23 cellular contexts compared by ENCODE assay signal in the genomic region with DNA sequence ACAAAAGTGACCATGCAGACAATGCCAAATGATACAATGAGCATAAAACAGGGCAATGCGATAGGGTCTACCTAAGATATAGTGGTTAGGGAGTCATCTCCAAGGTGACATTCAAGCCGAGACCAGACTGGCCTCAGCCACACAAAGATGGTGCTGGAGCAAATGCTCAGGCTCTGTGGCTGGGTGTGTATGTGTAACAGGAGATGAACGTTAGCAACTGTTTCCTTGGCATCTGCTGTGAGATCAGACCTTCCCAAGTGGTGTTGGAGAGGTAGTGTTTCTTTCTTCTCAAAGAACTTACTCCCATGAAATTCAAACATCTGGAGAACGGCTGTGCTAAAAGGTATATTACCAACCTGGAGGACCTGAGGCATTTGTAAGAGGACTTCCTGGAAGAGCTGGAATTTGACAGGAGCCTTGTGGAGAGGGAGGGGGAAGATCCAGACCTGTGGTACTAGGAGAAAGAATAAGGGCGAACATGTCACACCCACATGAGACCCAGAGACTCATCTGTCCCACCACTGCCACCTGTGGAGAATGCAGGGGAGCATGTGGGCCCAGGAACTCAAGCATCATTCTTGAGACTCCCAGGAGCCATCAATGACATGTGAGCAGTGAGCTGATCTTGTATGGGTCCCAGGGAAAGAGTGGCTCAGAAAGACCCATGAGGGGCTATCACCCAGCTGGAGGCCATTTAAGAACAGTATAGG. TPM values are rescaled to one million over a fixed set of nuclear protein-coding genes. Genes with fewer than 3 reads are reported as not detected.
A peak's percentile ranks its signal among the peaks of the same experiment; 100 is the strongest.
DNase-seq lines count a peak whose midpoint lies in the region; ATAC-seq lines count a peak whose summit lies in the region.
"Had no signal": no experiment of that assay in that cellular context is flagged by ENCODE, and none has a peak within 500 bp of the region (broad histone marks: within the 10 kb centered on the region; RNA-seq: fewer than 3 reads in every experiment).

No MANE protein-coding gene starts in this region.

- peaks cover 59% of the 10 kb centered on the region for H3K36me3 Mint-ChIP-seq in stimulated activated memory B cell treated with anti-CD40 and anti-IgM and Interleukin-4, amounts not matched to agents 10 μg/mL and 1 μg/mL and 100 μg/mL, for 72 hours

- peaks cover 46% of the 10 kb centered on the region for H3K4me1 Mint-ChIP-seq in stimulated activated memory B cell treated with anti-CD40 and anti-IgM and Interleukin-4, amounts not matched to agents 10 μg/mL and 1 μg/mL and 100 μg/mL, for 72 hours

- ATAC-seq in stimulated activated memory B cell treated with anti-CD40 and anti-IgM and Interleukin-4, amounts not matched to agents 10 μg/mL and 1 μg/mL and 100 μg/mL, for 72 hours, result no peak
- no peak for ATAC-seq in GM21515 (IDR thresholded peaks at IDR 0.05; ENCODE audit: unreplicated experiment)
- ATAC-seq: A549, left colon, upper lobe of right lung had no signal

- H3K27ac Mint-ChIP-seq in stimulated activated memory B cell treated with anti-CD40 and anti-IgM and Interleukin-4, amounts not matched to agents 10 μg/mL and 1 μg/mL and 100 μg/mL, for 72 hours, result peak overlapping the region; percentile 23

- DNase-seq in activated CD8-positive, alpha-beta memory T cell treated with anti-CD3 and anti-CD28 coated beads for 24 hours, result peak; percentile 41
- no peak for DNase-seq in activated CD8-positive, alpha-beta memory T cell treated with anti-CD3 and anti-CD28 coated beads, Interleukin-2, amount 50 U/mL, for 4 hours
- DNase-seq in activated CD8-positive, alpha-beta memory T cell treated with anti-CD3 and anti-CD28 coated beads, Interleukin-2, amount 50 U/mL, for 48 hours, result peak; percentile 45
- DNase-seq in mesenteric fat pad (ENCODE audit: low spot score), result peak; percentile 18
- DNase-seq in NCI-H748 treated with DMSO at 0.1 percent for 48 hours (lab: John Stamatoyannopoulos, UW), result no peak
- no peak for DNase-seq in stimulated activated CD4-positive, alpha-beta T cell treated with anti-CD3 and anti-CD28 coated beads, Interleukin-2, amount 100 ng/mL, for 48 hours
- DNase-seq: activated gamma-delta T cell treated with Interleukin-2 at 50 U/mL for 16 hours; anterior cingulate cortex; DMS79; effector CD4-positive, alpha-beta T cell; esophagus squamous epithelium; IMR-90; left colon; MM.1S; NCI-H1694; NCI-H226; retina; stimulated activated naive CD4-positive, alpha-beta T cell; T-helper 9 cell; upper lobe of right lung had no signal

- H3K4me3 Mint-ChIP-seq in stimulated activated memory B cell treated with anti-CD40 and anti-IgM and Interleukin-4, amounts not matched to agents 10 μg/mL and 1 μg/mL and 100 μg/mL, for 72 hours, result no peak overlapping the region

- H3K27me3 Mint-ChIP-seq in stimulated activated memory B cell treated with anti-CD40 and anti-IgM and Interleukin-4, amounts not matched to agents 10 μg/mL and 1 μg/mL and 100 μg/mL, for 72 hours, result no peaks in the 10 kb centered on the region

- H3K9me3 Mint-ChIP-seq in stimulated activated memory B cell treated with anti-CD40 and anti-IgM and Interleukin-4, amounts not matched to agents 10 μg/mL and 1 μg/mL and 100 μg/mL, for 72 hours, result peaks cover 4% of the 10 kb centered on the region

RNA-seq across cellular contexts. Expression of a gene that starts 21.4 kb away (rescaled TPM):
- total RNA-seq in mesenteric fat pad, result 631 TPM

RNA-seq across cellular contexts. Expression of a gene that starts 45.0 kb away (rescaled TPM):
- total RNA-seq in mesenteric fat pad, result 184 TPM

Comparison
In these comparisons a context has a peak if more than half of its experiments do, and no peak if none do; other contexts are left out.
1. DNase-seq: peak in activated CD8-positive, alpha-beta memory T cell treated with anti-CD3 and anti-CD28 coated beads for 24 hours (single experiment), activated CD8-positive, alpha-beta memory T cell treated with anti-CD3 and anti-CD28 coated beads, Interleukin-2, amount 50 U/mL, for 48 hours (single experiment) and mesenteric fat pad (single experiment); none in activated CD8-positive, alpha-beta memory T cell treated with anti-CD3 and anti-CD28 coated beads, Interleukin-2, amount 50 U/mL, for 4 hours (single experiment), NCI-H748 treated with DMSO at 0.1 percent for 48 hours (single experiment) and stimulated activated CD4-positive, alpha-beta T cell treated with anti-CD3 and anti-CD28 coated beads, Interleukin-2, amount 100 ng/mL, for 48 hours (0 of 2).